Comparison of ENCODE assay signal across 18 cellular contexts in the genomic region with DNA sequence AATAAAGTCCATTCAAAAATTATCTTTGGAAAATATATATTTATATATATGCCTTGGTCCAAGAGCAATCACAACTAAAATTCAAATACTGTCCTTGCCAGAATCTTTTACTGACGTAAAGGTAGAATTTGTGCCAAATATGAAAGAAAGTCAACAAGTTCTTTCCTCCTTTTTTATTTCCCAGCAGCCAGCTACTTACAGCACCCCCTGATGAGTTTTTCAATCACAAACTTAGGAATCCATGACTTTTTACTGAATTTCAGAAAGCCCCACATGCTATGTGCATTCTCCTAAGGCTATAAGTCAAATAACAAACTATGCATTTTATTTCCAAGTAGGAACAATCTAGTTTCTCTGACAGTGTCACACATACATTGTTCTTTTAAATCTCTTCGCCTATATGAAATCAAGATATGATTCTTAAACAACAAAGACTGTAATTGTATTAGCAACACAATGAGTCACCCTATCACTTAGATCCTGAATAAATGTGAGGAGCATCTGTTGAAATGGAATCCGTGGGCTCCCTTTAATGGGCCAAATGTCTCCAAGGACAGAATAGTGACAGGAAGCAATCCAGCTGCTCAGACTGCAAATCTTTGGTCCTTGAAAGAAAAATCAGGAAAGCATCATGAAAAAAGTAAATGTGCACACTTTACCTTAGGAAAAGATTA.
A peak's percentile ranks its signal among the peaks of the same experiment; 100 is the strongest.
DNase-seq lines count a peak whose midpoint lies in the region; ATAC-seq and TF ChIP-seq lines count a peak whose summit lies in the region.
"Had no signal": no experiment of that assay in that cellular context is flagged by ENCODE, and none has a peak within 500 bp of the region (broad histone marks: within the 10 kb centered on the region; RNA-seq: fewer than 3 reads in every experiment).

No MANE protein-coding gene starts in this region.

- WGBS in stomach, 5 donors: 22 to 40% (median 29%) methylated on average over 3 of the region's 3 CpGs

- no peak for TF ChIP-seq POLR2A in stomach (IDR thresholded peaks at IDR 0.05)

- H3K4me1 ChIP-seq in foreskin keratinocyte (no peaks in the 10 kb centered on the region), stomach (peaks cover 0 to 27% (median 7%) of the 10 kb centered on the region in 4 donors), left lung (no peaks in the 10 kb centered on the region)
- H3K4me1 ChIP-seq: A549, suprapubic skin had no signal

- H3K9me3 ChIP-seq in stomach (no peaks in the 10 kb centered on the region), left lung (no peaks in the 10 kb centered on the region)
- H3K9me3 ChIP-seq: A549, MG63, suprapubic skin had no signal

- H3K4me3 ChIP-seq in stomach (no peak overlapping the region), left lung (no peak overlapping the region)
- H3K4me3 ChIP-seq: A549, MG63, suprapubic skin had no signal

- no peak for TF ChIP-seq EP300 in stomach (IDR thresholded peaks at IDR 0.05)

- in situ Hi-C loops in SK-MEL-5 (cut with HindIII; ENCODE audit: low pct_unique_long_range_greater_than_20kb, low sequenced_read_pairs): no loop called here

- H3K36me3 ChIP-seq in stomach (no peaks in the 10 kb centered on the region), left lung (no peaks in the 10 kb centered on the region)
- H3K36me3 ChIP-seq: MG63, suprapubic skin had no signal

- TF ChIP-seq CTCF in foreskin keratinocyte (conservative IDR thresholded peaks at IDR 0.05): no peak
- TF ChIP-seq CTCF in stomach (IDR thresholded peaks at IDR 0.05): no peak
- TF ChIP-seq CTCF in left lung (IDR thresholded peaks at IDR 0.05): no peak

- intact Hi-C loops in stomach (cut with DNase I; ENCODE audit: low total_unique reads): no loop called here
- intact Hi-C loops in left lung (cut with DNase I): no loop called here

- ATAC-seq in foreskin keratinocyte (peak; percentile 46), GM18520 (IDR thresholded peaks at IDR 0.05; ENCODE audit: unreplicated experiment) (no peak), left lung (no peak)
- ATAC-seq: A549; activated naive CD8-positive, alpha-beta T cell treated with anti-CD3 and anti-CD28 coated beads, Interleukin-2, amount 50 U/mL, for 24 hours had no signal

- DNase-seq in NCI-H82 (lab: John Stamatoyannopoulos, UW): peak; percentile 3
- no peak for DNase-seq in NCI-H82 treated with DMSO at 0.1 percent for 48 hours (lab: John Stamatoyannopoulos, UW; ENCODE audit: unreplicated experiment)
- DNase-seq in SK-MEL-5 (ENCODE audit: low read depth, low spot score): peak; percentile 63
- DNase-seq in foreskin keratinocyte: peak in 1 of 2 donors; percentile 10
- DNase-seq in stomach: no peak
- DNase-seq in left lung: no peak
- DNase-seq in UCSD-AML1 (lab: John Stamatoyannopoulos, UW; ENCODE audit: unreplicated experiment): no peak
- DNase-seq: activated naive CD8-positive, alpha-beta T cell treated with anti-CD3 and anti-CD28 coated beads, Interleukin-2, amount 50 U/mL, for 24 hours; activated T-cell treated with anti-CD3 and anti-CD28 coated beads, Interleukin-2, amount 50 U/mL, for 24 hours; CD4-positive, alpha-beta memory T cell; erythroblast; MG63; naive B cell; Right ventricle myocardium superior; T1000 had no signal

- H3K27me3 ChIP-seq in foreskin keratinocyte (no peaks in the 10 kb centered on the region), stomach (no peaks in the 10 kb centered on the region), left lung (no peaks in the 10 kb centered on the region)
- H3K27me3 ChIP-seq: MG63, suprapubic skin had no signal

- H3K27ac ChIP-seq in foreskin keratinocyte: no peak overlapping the region
- peak overlapping the region in 4 of 5 donors; percentile 32 to 55 (median 50) for H3K27ac ChIP-seq in stomach
- H3K27ac ChIP-seq in left lung: no peak overlapping the region
- H3K27ac ChIP-seq: A549, suprapubic skin had no signal

Comparison
In these comparisons a context has a peak if more than half of its experiments do, and no peak if none do; other contexts are left out.
1. DNase-seq: peak in NCI-H82 (single experiment) and SK-MEL-5 (single experiment); none in NCI-H82 treated with DMSO at 0.1 percent for 48 hours (single experiment), stomach (single experiment), left lung (0 of 2) and UCSD-AML1 (single experiment).
2. H3K27ac ChIP-seq: peak in stomach (4 of 5); none in foreskin keratinocyte (single experiment) and left lung (0 of 2).